ENCODE assay signal across 8 cellular contexts in genomic region chr14:46137786-46138185, GRCh38.
"Had no signal": no experiment of that assay in that cellular context is flagged by ENCODE, and none has a peak within 500 bp of the region (broad histone marks: within the 10 kb centered on the region; RNA-seq: fewer than 3 reads in every experiment).

No MANE protein-coding gene starts in this region.

- H3K36me3 Mint-ChIP-seq: IgD-negative memory B cell had no signal

- FAIRE-seq: H1, H54, HepG2 had no signal

- DNase-seq: H9, HCEC 1CT, KBM-7 had no signal

- ATAC-seq: GM23338, HepG2 had no signal

- H2AFZ ChIP-seq: GM23338 had no signal

- H3K4me3 ChIP-seq: GM23338 had no signal

- H3K27ac Mint-ChIP-seq: GM23338, H9, IgD-negative memory B cell had no signal

- H3K9me3 Mint-ChIP-seq: GM23338, H9 had no signal

- H3K27me3 Mint-ChIP-seq: IgD-negative memory B cell had no signal

- H3K4me1 Mint-ChIP-seq: H9, IgD-negative memory B cell had no signal

- H3K4me3 Mint-ChIP-seq: GM23338, H9, IgD-negative memory B cell had no signal

- H3K4me2 ChIP-seq: GM23338 had no signal
